ENCODE assay signal across 15 cellular contexts in the genomic region with DNA sequence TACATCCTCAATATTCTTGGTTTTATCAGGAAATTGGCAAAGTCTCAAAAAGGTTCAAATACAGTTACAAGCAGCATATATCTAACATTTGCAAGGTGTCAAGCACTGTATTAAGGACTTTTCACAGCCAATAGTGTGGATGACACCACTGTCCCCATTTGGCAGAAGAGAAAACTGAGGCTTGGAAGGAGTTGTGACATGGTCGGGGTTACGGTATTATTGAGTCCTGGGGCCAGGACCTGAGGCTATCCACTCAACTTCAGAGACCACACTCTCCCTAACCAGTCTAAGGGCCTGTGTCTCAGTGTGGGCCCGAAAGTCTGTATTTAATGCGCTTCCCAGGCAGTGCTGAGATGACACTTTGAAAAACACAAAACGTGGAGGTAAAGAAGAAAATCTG.
"Had no signal": no experiment of that assay in that cellular context is flagged by ENCODE, and none has a peak within 500 bp of the region (broad histone marks: within the 10 kb centered on the region; RNA-seq: fewer than 3 reads in every experiment).

No MANE protein-coding gene starts in this region.

- ATAC-seq: gastroesophageal sphincter, heart right ventricle, left colon, lower lobe of right lung had no signal

- H3K36me3 Mint-ChIP-seq: neural progenitor cell had no signal

- DNase-seq: activated CD4-positive, alpha-beta T cell treated with anti-CD3 and anti-CD28 coated beads for 4 hours; activated effector memory CD4-positive, alpha-beta T cell treated with anti-CD3 and anti-CD28 coated beads, Interleukin-2, amount 50 U/mL, for 16 hours; activated T-cell treated with anti-CD3 and anti-CD28 coated beads, Interleukin-2, amount 50 U/mL, for 1 hour; heart right ventricle; left colon; lower lobe of right lung; sigmoid colon; SK-N-SH; spleen; uterus had no signal

- H3K4me3 Mint-ChIP-seq: mesothelial cell of epicardium, neural progenitor cell had no signal

- H3K36me3 ChIP-seq: heart right ventricle, lower lobe of right lung, neural progenitor cell, sigmoid colon, thoracic aorta, uterus had no signal

- H3K4me3 ChIP-seq: gastroesophageal sphincter, heart right ventricle, lower lobe of right lung, neural progenitor cell, sigmoid colon, spleen, thoracic aorta, uterus had no signal

- H3K4me1 ChIP-seq: lower lobe of right lung, neural progenitor cell, uterus had no signal

- FAIRE-seq: endometrium had no signal

- H3K27ac ChIP-seq: gastroesophageal sphincter, heart right ventricle, lower lobe of right lung, neural progenitor cell, sigmoid colon, thoracic aorta, uterus had no signal

- H3K9me3 Mint-ChIP-seq: mesothelial cell of epicardium had no signal

- H3K27me3 ChIP-seq: gastroesophageal sphincter, heart right ventricle, neural progenitor cell, sigmoid colon, spleen, uterus had no signal

- H3K27ac Mint-ChIP-seq: mesothelial cell of epicardium, neural progenitor cell had no signal

- H3K9me3 ChIP-seq: gastroesophageal sphincter, heart right ventricle, lower lobe of right lung, sigmoid colon, SK-N-SH, spleen, thoracic aorta, uterus had no signal
